In the genomic region with DNA sequence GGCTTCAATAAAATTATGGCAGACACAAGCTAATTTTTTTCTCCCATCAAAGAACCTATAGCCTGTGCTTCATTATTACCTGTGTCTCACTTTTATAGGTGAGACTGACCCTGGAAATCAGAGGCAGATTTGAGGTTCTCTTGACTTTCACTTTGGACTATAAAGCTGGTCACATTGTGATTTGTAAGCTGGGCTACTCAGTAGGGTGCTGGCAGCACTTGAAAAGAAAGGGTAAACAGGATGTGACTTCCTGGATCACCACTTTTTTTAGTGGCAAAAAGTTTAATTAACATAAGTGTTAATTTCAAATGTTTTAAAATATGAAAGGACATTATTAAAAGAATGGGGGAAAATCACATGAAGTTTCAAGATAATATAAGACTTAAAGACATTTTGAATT, we compare ENCODE assay signal across 17 cellular contexts. TPM values are rescaled to one million over a fixed set of nuclear protein-coding genes. Genes with fewer than 3 reads are reported as not detected.
DNase-seq lines count a peak whose midpoint lies in the region; ATAC-seq and TF ChIP-seq lines count a peak whose summit lies in the region.
"Had no signal": no experiment of that assay in that cellular context is flagged by ENCODE, and none has a peak within 500 bp of the region (broad histone marks: within the 10 kb centered on the region; RNA-seq: fewer than 3 reads in every experiment).

No MANE protein-coding gene starts in this region.

- DNase-seq in NCI-H146 (lab: John Stamatoyannopoulos, UW) (peak; percentile 6), NCI-H146 treated with DMSO at 0.1 percent for 48 hours (lab: John Stamatoyannopoulos, UW; ENCODE audit: unreplicated experiment) (no peak), choroid plexus epithelial cell (ENCODE audit: low read depth) (peak; percentile 15), iPS-NIHi7 (ENCODE audit: extremely low spot score) (peak; percentile 27), GM20000 (ENCODE audit: low spot score) (no peak), esophagus squamous epithelium (lab: John Stamatoyannopoulos, UW) (no peak), aorta (no peak)
- DNase-seq: KBM-7, NCI-H1092, NCI-H1436, NCI-H2029, NCI-H2227 treated with DMSO at 0.1 percent for 48 hours, NCI-H510A, NCI-H82, OCI-M1 had no signal

- H3K4me3 ChIP-seq in HUES64 (ENCODE audit: low read length) (no peak overlapping the region), choroid plexus epithelial cell (ENCODE audit: low read depth, low read length) (no peak overlapping the region), esophagus squamous epithelium (no peak overlapping the region), aorta (ENCODE audit: low read length in 2 of 2) (no peak overlapping the region)

- TF ChIP-seq CTCF in choroid plexus epithelial cell (conservative IDR thresholded peaks at IDR 0.05; ENCODE audit: low read depth, low read length) (no peak), GM20000 (IDR thresholded peaks at IDR 0.05; ENCODE audit: extremely low read depth, missing control alignments) (no peak), esophagus squamous epithelium (IDR thresholded peaks at IDR 0.05) (no peak)

- peaks cover 24% of the 10 kb centered on the region for H3K4me1 ChIP-seq in HUES64 (ENCODE audit: insufficient read depth, low read length)
- no peaks in the 10 kb centered on the region for H3K4me1 ChIP-seq in esophagus squamous epithelium
- H3K4me1 ChIP-seq in aorta (ENCODE audit: control insufficient read depth in 1 of 2, insufficient read depth in 2 of 2, low read length in 2 of 2): no peaks in the 10 kb centered on the region

- ATAC-seq in aorta (ENCODE audit: low FRiP score): no peak
- ATAC-seq: Right ventricle myocardium inferior had no signal

- H3K36me3 ChIP-seq in HUES64 (ENCODE audit: insufficient read depth, low read length) (no peaks in the 10 kb centered on the region), esophagus squamous epithelium (no peaks in the 10 kb centered on the region), aorta (ENCODE audit: control insufficient read depth in 1 of 2, insufficient read depth in 2 of 2, low read length in 1 of 2) (no peaks in the 10 kb centered on the region)

- H3K27ac ChIP-seq in HUES64 (ENCODE audit: low read depth, low read length) (peak overlapping the region; percentile 71), esophagus squamous epithelium (no peak overlapping the region), aorta (ENCODE audit: low read depth in 1 of 2, low read length in 2 of 2) (no peak overlapping the region)

- H3K9me3 ChIP-seq in HUES64 (ENCODE audit: insufficient read depth, low read depth, low read length) (no peaks in the 10 kb centered on the region), esophagus squamous epithelium (no peaks in the 10 kb centered on the region), aorta (ENCODE audit: control insufficient read depth, low read length) (no peaks in the 10 kb centered on the region)

- no peak overlapping the region for H3K9ac ChIP-seq in HUES64 (ENCODE audit: low read depth, low read length)

- intact Hi-C loops in esophagus squamous epithelium (cut with DNase I): no loop called here
- intact Hi-C loops in aorta (cut with DNase I): no loop called here

- no peak for TF ChIP-seq POLR2A in esophagus squamous epithelium (IDR thresholded peaks at IDR 0.05)

- H3K27me3 ChIP-seq in HUES64 (ENCODE audit: insufficient read depth, low read length) (no peaks in the 10 kb centered on the region), esophagus squamous epithelium (no peaks in the 10 kb centered on the region), aorta (ENCODE audit: control insufficient read depth in 1 of 2, insufficient read depth in 2 of 2, low read length in 1 of 2) (no peaks in the 10 kb centered on the region)

RNA-seq across cellular contexts. Expression of a gene that starts 50.6 kb away (rescaled TPM):
- 15.7 TPM for polyA plus RNA-seq in HUES64 (2013, experiment 1 of 2)
- 14.6 TPM for polyA plus RNA-seq in HUES64 (2013, experiment 2 of 2)
- total RNA-seq in esophagus squamous epithelium (10 to 100 TPM; 13.4 to 29.8 (median 24.2) TPM), aorta (1 to 10 TPM; 5.2 to 9.1 TPM)
- 10 to 100 TPM in 1 of 2 donors, 1 to 10 TPM in 1; 7.4 to 13.0 TPM for polyA plus RNA-seq in aorta

Comparison
In these comparisons a context has a peak if more than half of its experiments do, and no peak if none do; other contexts are left out.
1. DNase-seq: peak in NCI-H146 (single experiment), choroid plexus epithelial cell (single experiment) and iPS-NIHi7 (single experiment); none in NCI-H146 treated with DMSO at 0.1 percent for 48 hours (single experiment), GM20000 (single experiment), esophagus squamous epithelium (single experiment) and aorta (0 of 2).